Comparison of ENCODE assay signal across 1 cellular context in genomic region chr6:75551367-75551952, GRCh38.
A peak's percentile ranks its signal among the peaks of the same experiment; 100 is the strongest.
TF ChIP-seq lines count a peak whose summit lies in the region.

No MANE protein-coding gene starts in this region.

TF ChIP-seq in K562, 482 proteins besides CTCF, POLR2A, EP300 and RAD21 (continued from another document):
- TF ChIP-seq MEF2D (tag; conservative IDR thresholded peaks at IDR 0.05; ENCODE audit: low read depth) (no peak), FOXM1 (IDR thresholded peaks at IDR 0.05; ENCODE audit: low read depth) (0 out of 2 replicates have a peak, but pooled peaks have one; percentile 15), FOXM1 (CRISPR knock-in tag; IDR thresholded peaks at IDR 0.05; ENCODE audit: low read depth) (no peak), ZNF274 (IDR thresholded peaks at IDR 0.05; ENCODE audit: borderline replicate concordance, low read depth, low read length) (no peak)
